ENCODE assay signal across 8 cellular contexts in the genomic region with DNA sequence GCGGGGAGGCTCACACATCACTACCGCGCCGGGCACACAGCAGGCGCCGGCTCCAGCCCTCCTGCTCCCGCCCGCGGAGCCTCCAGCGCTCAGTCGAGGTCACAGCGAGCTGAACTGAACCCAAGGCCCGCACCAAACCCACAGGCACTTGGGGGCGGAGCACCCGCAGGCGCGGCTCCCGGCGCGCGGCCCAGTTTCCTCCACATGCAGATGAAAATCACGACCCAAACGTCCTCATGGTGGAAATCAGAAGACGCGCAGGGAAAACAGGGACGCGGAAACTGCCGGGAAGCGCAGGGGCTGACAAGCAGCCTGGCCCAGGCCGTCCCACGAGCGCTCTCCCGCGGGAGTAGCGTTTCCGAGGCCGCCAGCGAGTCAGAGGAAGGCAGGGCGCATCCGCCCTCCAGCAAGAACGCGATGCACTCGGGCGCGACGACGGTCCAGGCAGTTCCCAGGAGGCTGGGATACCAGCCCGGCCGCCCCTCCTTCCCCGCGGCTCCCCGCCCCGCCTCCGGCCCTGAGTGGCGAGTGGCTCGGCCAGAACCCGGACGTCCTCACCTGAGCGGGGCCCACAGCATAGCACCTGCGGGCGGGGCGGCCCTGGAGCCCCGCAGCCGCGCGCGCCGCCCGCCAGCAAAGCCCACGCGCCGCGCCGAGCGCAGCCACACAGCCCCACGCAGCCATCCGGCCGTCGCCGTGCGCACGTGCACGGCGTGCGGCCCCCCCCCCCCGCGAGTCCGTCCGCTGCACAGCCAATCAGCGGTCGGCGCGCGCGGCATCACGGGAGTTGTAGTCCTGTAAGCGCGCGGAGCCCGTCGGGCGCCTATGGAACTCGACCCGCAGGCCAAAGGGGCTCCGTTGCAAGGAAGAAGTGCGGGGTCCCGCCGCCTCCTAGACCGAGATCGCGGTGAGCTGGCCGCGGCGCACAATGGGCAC. TPM values are rescaled to one million over a fixed set of nuclear protein-coding genes. Genes with fewer than 3 reads are reported as not detected.
DNase-seq lines count a peak whose midpoint lies in the region; ATAC-seq and TF ChIP-seq lines count a peak whose summit lies in the region.

A gene (minus strand): TSS at position 710 of the 936 bp plus-strand sequence. CDS start 26 bp downstream, at position 684.

- no peaks in the 10 kb centered on the region for H3K27me3 Mint-ChIP-seq in activated CD4-positive, alpha-beta memory T cell treated with anti-CD3 and anti-CD28 coated beads for 36 hours

- peak within 1 kb of the TSS; percentile 80 for H3K4me3 Mint-ChIP-seq in activated CD4-positive, alpha-beta memory T cell treated with anti-CD3 and anti-CD28 coated beads for 36 hours

- peak within 1 kb of the TSS; percentile 88 to 95 (median 92) for H3K27ac ChIP-seq in right lobe of liver

- CTCF ChIA-PET in activated CD4-positive, alpha-beta memory T cell treated with anti-CD3 and anti-CD28 coated beads for 36 hours (lab: Charles Lee) = interaction anchor here (1.0 to 7.9 kb wide), 4 partner anchors 13 to 343 kb away, joined by 3 to 121 read pairs (median 6); no protein-coding TSS in a partner anchor

- TF ChIP-seq POLR2A in right lobe of liver (IDR thresholded peaks at IDR 0.05) = peak; percentile 59

- POLR2A ChIA-PET in activated CD4-positive, alpha-beta memory T cell treated with anti-CD3 and anti-CD28 coated beads for 36 hours (lab: Charles Lee) = interaction anchor here (0.9 to 4.0 kb wide), 6 partner anchors 13 to 480 kb away, joined by 3 to 21 read pairs (median 4); a partner anchor contains a TSS

- no peaks in the 10 kb centered on the region for H3K9me3 Mint-ChIP-seq in activated CD4-positive, alpha-beta memory T cell treated with anti-CD3 and anti-CD28 coated beads for 36 hours

- H3K27me3 ChIP-seq in BE2C (no peaks in the 10 kb centered on the region), right lobe of liver (no peaks in the 10 kb centered on the region)

- H3K4me1 ChIP-seq in BE2C (no peaks in the 10 kb centered on the region), right lobe of liver (peaks cover 0 to 35% (median 9%) of the 10 kb centered on the region in 4 donors)

- H3K9me3 ChIP-seq in BE2C = no peaks in the 10 kb centered on the region
- H3K9me3 ChIP-seq in right lobe of liver = no peaks in the 10 kb centered on the region

- peaks cover 30% of the 10 kb centered on the region for H3K4me1 Mint-ChIP-seq in activated CD4-positive, alpha-beta memory T cell treated with anti-CD3 and anti-CD28 coated beads for 36 hours (ENCODE audit: low read depth)

- TF ChIP-seq CTCF in BE2C (IDR thresholded peaks at IDR 0.05; ENCODE audit: low read depth, low read length) (no peak), right lobe of liver (IDR thresholded peaks at IDR 0.05) (no peak)

- no peaks in the 10 kb centered on the region for H3K36me3 Mint-ChIP-seq in activated CD4-positive, alpha-beta memory T cell treated with anti-CD3 and anti-CD28 coated beads for 36 hours

- intact Hi-C loops in activated CD4-positive, alpha-beta memory T cell treated with anti-CD3 and anti-CD28 coated beads for 36 hours (cut with micrococcal nuclease) = loop anchor here (1.0 kb wide), 3 partner anchors 12 to 84 kb away; no protein-coding TSS in a partner anchor
- intact Hi-C loops in right lobe of liver (cut with DNase I) = no loop called here

- DNase-seq in BE2C = peak; percentile 95
- peak; percentile 63 for DNase-seq in NCI-H748 treated with DMSO at 0.1 percent for 48 hours (lab: John Stamatoyannopoulos, UW)
- peak; percentile 91 for DNase-seq in activated CD4-positive, alpha-beta memory T cell treated with anti-CD3 and anti-CD28 coated beads for 36 hours
- peak; percentile 52 to 91 for DNase-seq in dermis microvascular lymphatic vessel endothelial cell (ENCODE audit: low read depth in 2 of 2)
- peak; percentile 93 to 94 (median 94) for DNase-seq in right lobe of liver
- DNase-seq in stimulated activated CD4-positive, alpha-beta T cell treated with anti-CD3 and anti-CD28 coated beads, Interleukin-4, amount 100 ng/mL, for 1 hour = peak; percentile 94

- H3K27ac Mint-ChIP-seq in activated CD4-positive, alpha-beta memory T cell treated with anti-CD3 and anti-CD28 coated beads for 36 hours = peak within 1 kb of the TSS; percentile 84

- 0% methylated on average over 21 of the region's 114 CpGs for WGBS in right lobe of liver (ENCODE audit: insufficient coverage, low coverage, low lambda C conversion rate, missing lambda C conversion rate)

- ATAC-seq in GM19351 (IDR thresholded peaks at IDR 0.05; ENCODE audit: unreplicated experiment) = peak; percentile 68
- ATAC-seq in HG03520 (IDR thresholded peaks at IDR 0.05; ENCODE audit: unreplicated experiment) = peak; percentile 67
- peak; percentile 80 to 89 (median 84) for ATAC-seq in right lobe of liver

- H3K4me3 ChIP-seq in BE2C (ENCODE audit: low read depth, low read length) (peak within 1 kb of the TSS; percentile 76), right lobe of liver (peak within 1 kb of the TSS; percentile 70 to 95 (median 84))

- H3K36me3 ChIP-seq in BE2C (no peaks in the 10 kb centered on the region), right lobe of liver (no peaks in the 10 kb centered on the region)

RNA-seq across cellular contexts. Expression of the gene that starts here (rescaled TPM):
- 188 TPM for polyA plus RNA-seq in BE2C (2012; ENCODE audit: insufficient read depth, insufficient read length, low read depth)
- 10 to 100 TPM; 42.2 to 42.9 TPM for total RNA-seq in activated CD4-positive, alpha-beta memory T cell treated with anti-CD3 and anti-CD28 coated beads for 36 hours
- total RNA-seq in dermis microvascular lymphatic vessel endothelial cell = 31.5 and 41.7 TPM in 2 replicates
- total RNA-seq in right lobe of liver = 10 to 100 TPM; 19.4 to 44.5 (median 30.2) TPM

Comparison
In these comparisons a context has a peak if more than half of its experiments do, and no peak if none do; other contexts are left out.
1. Peak in every context shown above with its lines: DNase-seq, ATAC-seq, H3K4me3 ChIP-seq and H3K27ac ChIP-seq.